Comparison of ENCODE assay signal across 1 cellular context in the genomic region with DNA sequence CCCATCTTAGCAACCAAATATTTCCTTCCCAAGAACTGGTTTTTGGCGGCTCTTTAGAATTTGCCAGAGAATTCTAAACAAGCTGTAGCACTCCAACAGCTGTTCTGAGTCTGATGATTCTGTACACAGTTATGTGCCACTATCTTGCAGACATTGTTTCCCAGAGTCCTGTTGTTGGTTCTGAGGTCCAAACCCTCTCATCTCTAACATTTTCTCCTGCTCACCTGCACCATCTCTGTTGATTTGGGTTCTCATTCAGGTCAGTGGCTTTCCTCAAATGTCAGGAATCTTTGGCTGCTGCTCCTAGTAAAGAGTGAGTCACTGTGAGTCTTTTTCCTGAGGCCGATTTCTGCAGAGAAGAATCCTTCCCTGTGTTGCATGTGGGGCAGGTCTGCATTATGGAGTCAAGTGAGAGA.
TF ChIP-seq lines count a peak whose summit lies in the region.

No MANE protein-coding gene starts in this region.

TF ChIP-seq in SK-N-SH, 30 proteins besides CTCF, POLR2A, EP300 and RAD21 (continued from another document):
- TF ChIP-seq, protein P1, sequence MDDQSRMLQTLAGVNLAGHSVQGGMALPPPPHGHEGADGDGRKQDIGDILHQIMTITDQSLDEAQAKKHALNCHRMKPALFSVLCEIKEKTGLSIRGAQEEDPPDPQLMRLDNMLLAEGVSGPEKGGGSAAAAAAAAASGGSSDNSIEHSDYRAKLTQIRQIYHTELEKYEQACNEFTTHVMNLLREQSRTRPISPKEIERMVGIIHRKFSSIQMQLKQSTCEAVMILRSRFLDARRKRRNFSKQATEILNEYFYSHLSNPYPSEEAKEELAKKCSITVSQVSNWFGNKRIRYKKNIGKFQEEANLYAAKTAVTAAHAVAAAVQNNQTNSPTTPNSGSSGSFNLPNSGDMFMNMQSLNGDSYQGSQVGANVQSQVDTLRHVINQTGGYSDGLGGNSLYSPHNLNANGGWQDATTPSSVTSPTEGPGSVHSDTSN (IDR thresholded peaks at IDR 0.05), result peak; percentile 39; the same call in 1 of the 2 replicates
- TF ChIP-seq JUND (IDR thresholded peaks at IDR 0.05), result peak; percentile 57; the same call in 1 of the 2 replicates
